29 cellular contexts compared by ENCODE assay signal in the genomic region with DNA sequence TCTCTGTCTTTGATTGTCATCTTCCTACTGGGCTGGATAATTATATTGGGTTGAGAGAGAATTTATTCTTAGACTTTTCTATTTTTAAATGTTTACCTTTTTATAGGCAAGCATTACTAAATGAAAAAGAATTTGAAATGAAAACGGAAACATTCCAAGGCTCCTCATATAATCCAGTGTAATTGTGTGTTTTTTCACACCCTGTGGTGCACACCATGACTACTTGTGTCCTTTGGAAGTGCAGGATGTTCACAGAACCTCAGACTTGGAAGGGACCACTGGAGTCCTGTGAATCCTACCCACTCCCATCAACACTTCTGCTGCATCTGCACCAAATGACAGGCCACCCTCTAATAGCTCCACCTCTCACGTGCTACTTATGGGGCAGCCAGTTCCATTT. TPM values are rescaled to one million over a fixed set of nuclear protein-coding genes. Genes with fewer than 3 reads are reported as not detected.
DNase-seq lines count a peak whose midpoint lies in the region; ATAC-seq, FAIRE-seq and TF ChIP-seq lines count a peak whose summit lies in the region.
"Had no signal": no experiment of that assay in that cellular context is flagged by ENCODE, and none has a peak within 500 bp of the region (broad histone marks: within the 10 kb centered on the region; RNA-seq: fewer than 3 reads in every experiment).

No MANE protein-coding gene starts in this region.

- H3K27me3 Mint-ChIP-seq in osteocyte (ENCODE audit: unreplicated experiment), result no peaks in the 10 kb centered on the region
- H3K27me3 Mint-ChIP-seq: IgD-negative memory B cell had no signal

- H3K23ac ChIP-seq in IMR-90 (ENCODE audit: low read depth, low read length), result no peak overlapping the region

- intact Hi-C loops in IMR-90 (cut with micrococcal nuclease) (no loop called here), kidney (cut with DNase I) (no loop called here)

- H3K4me2 ChIP-seq in IMR-90 (ENCODE audit: low read depth, low read length), result no peak overlapping the region

- no TSS peak for BruUV-seq in IMR-90 (replicated peaks; lab: Mats Ljungman, UMichigan)

- H4K5ac ChIP-seq in IMR-90 (ENCODE audit: low read depth, low read length), result no peak overlapping the region

- peaks cover 11% of the 10 kb centered on the region for H3K9me3 Mint-ChIP-seq in osteocyte (ENCODE audit: unreplicated experiment)
- H3K9me3 Mint-ChIP-seq: CD8-positive, alpha-beta memory T cell had no signal

- H3K4me1 Mint-ChIP-seq in osteocyte (ENCODE audit: unreplicated experiment), result peaks cover 18% of the 10 kb centered on the region
- H3K4me1 Mint-ChIP-seq: CD8-positive, alpha-beta memory T cell; IgD-negative memory B cell had no signal

- H3K27ac Mint-ChIP-seq in osteocyte (ENCODE audit: unreplicated experiment), result peak overlapping the region; percentile 12
- H3K27ac Mint-ChIP-seq: CD8-positive, alpha-beta memory T cell; IgD-negative memory B cell had no signal

- H3K4me1 ChIP-seq in IMR-90 (ENCODE audit: control insufficient read depth, insufficient read depth, low read length) (peaks cover 2% of the 10 kb centered on the region), kidney (ENCODE audit: control insufficient read depth in 1 of 2, insufficient read depth in 1 of 2, low read depth in 1 of 2, low read length in 2 of 2) (no peaks in the 10 kb centered on the region)

- TF ChIP-seq CTCF in IMR-90 (conservative IDR thresholded peaks at IDR 0.05; ENCODE audit: low read depth, low read length) (no peak), osteocyte (IDR thresholded peaks at IDR 0.05) (no peak), kidney (IDR thresholded peaks at IDR 0.05; ENCODE audit: borderline replicate concordance, extremely low read depth, insufficient read depth) (no peak)

- no peak overlapping the region for H3K4ac ChIP-seq in IMR-90 (ENCODE audit: low read depth, low read length)

- no peak overlapping the region for H2BK20ac ChIP-seq in IMR-90 (ENCODE audit: low read depth, low read length)

- no peak overlapping the region for H3K56ac ChIP-seq in IMR-90 (ENCODE audit: extremely low read depth, insufficient read depth, low read length)

- ATAC-seq in IMR-90 (ENCODE audit: low read depth), result peak; percentile 32
- ATAC-seq: HCT116 had no signal

- H2BK120ac ChIP-seq in IMR-90 (ENCODE audit: low read depth, low read length), result no peak overlapping the region

- dilution Hi-C loops in IMR-90 (cut with HindIII; ENCODE audit: low sequenced_read_pairs, unreplicated experiment), result no loop called here

- H3K27ac ChIP-seq in IMR-90 (ENCODE audit: insufficient read depth, low read length) (no peak overlapping the region), kidney (ENCODE audit: low read depth in 2 of 2, low read length in 2 of 2) (no peak overlapping the region)
- H3K27ac ChIP-seq: C4-2B, SJSA1 had no signal

- no peak overlapping the region for H2AK5ac ChIP-seq in IMR-90 (ENCODE audit: low read depth, low read length)

- no peak overlapping the region for H2AFZ ChIP-seq in IMR-90 (replicated peaks; ENCODE audit: low read length, poor library complexity)

- H4K91ac ChIP-seq in IMR-90 (ENCODE audit: insufficient read depth, low read depth, low read length), result no peak overlapping the region

- no peak overlapping the region for H3K9ac ChIP-seq in IMR-90 (ENCODE audit: low read depth, low read length)
- H3K9ac ChIP-seq in kidney (ENCODE audit: low read length in 2 of 2), result no peak overlapping the region

- no peak overlapping the region for H2BK15ac ChIP-seq in IMR-90 (ENCODE audit: low read depth, low read length)

- H3K9me3 ChIP-seq in IMR-90 (ENCODE audit: control insufficient read depth, insufficient read depth, low read length) (no peaks in the 10 kb centered on the region), kidney (ENCODE audit: control insufficient read depth in 1 of 2, low read length in 2 of 2) (no peaks in the 10 kb centered on the region)
- H3K9me3 ChIP-seq: MG63, SJSA1 had no signal

- DNase-seq in A172 (ENCODE audit: low spot score) (peak; percentile 6), IMR-90 (no peak), astrocyte of the hippocampus (ENCODE audit: low read depth, low spot score) (peak; percentile 48), osteocyte (ENCODE audit: extremely low spot score, unreplicated experiment) (no peak), kidney (no peak), NCI-H774 (lab: John Stamatoyannopoulos, UW) (no peak), NCI-H1048 (lab: John Stamatoyannopoulos, UW) (no peak)
- DNase-seq: Calu3; CD8-positive, alpha-beta memory T cell; DMS153; GDM1; GOT3; Karpas-422; MG63; NCI-H1092; NCI-H1436; NCI-H2029 treated with DMSO at 0.1 percent for 48 hours; NCI-H226; NCI-H510A treated with DMSO at 0.1 percent for 48 hours; NCI-H748 treated with DMSO at 0.1 percent for 48 hours; NK-92 treated with Interleukin-12 subunit alpha and Interleukin-12 subunit beta, amount 100 ng/mL, for 24 hours had no signal

- no peaks in the 10 kb centered on the region for H3K79me1 ChIP-seq in IMR-90 (ENCODE audit: low read depth in 1 of 2, low read length in 2 of 2)

- H3K9me1 ChIP-seq in IMR-90 (ENCODE audit: insufficient read depth, low read length), result no peaks in the 10 kb centered on the region; the same call in 1 of the 2 replicates

- TF ChIP-seq RAD21 in IMR-90 (IDR thresholded peaks at IDR 0.05; ENCODE audit: low read length), result no peak

- H3K4me3 ChIP-seq in IMR-90 (ENCODE audit: insufficient read depth, low read depth, low read length) (no peak overlapping the region), kidney (ENCODE audit: low read length in 2 of 2) (no peak overlapping the region)
- H3K4me3 ChIP-seq: MG63, SJSA1 had no signal

- WGBS in IMR-90 (ENCODE audit: extremely low coverage in 2 of 2, insufficient read length in 1 of 2), 2 experiments, result 100% methylated on average over 1 of the region's 2 CpGs; no CpG with 5 or more reads in 1 of the 2 experiments

- H3K27me3 ChIP-seq in IMR-90 (ENCODE audit: control insufficient read depth, insufficient read depth, low read length), result no peaks in the 10 kb centered on the region
- H3K27me3 ChIP-seq: MG63, SJSA1 had no signal

- H3K36me3 ChIP-seq in IMR-90 (ENCODE audit: control insufficient read depth, insufficient read depth, low read length) (no peaks in the 10 kb centered on the region), kidney (ENCODE audit: control insufficient read depth in 1 of 2, insufficient read depth in 2 of 2, low read length in 2 of 2) (no peaks in the 10 kb centered on the region)
- H3K36me3 ChIP-seq: MG63, SJSA1 had no signal

- no peak overlapping the region for H2AK9ac ChIP-seq in IMR-90 (replicated peaks; ENCODE audit: low read depth, low read length, poor library complexity)

- no peaks in the 10 kb centered on the region for H4K20me1 ChIP-seq in IMR-90 (ENCODE audit: insufficient read depth, low read length)

- no peak for TF ChIP-seq POLR2A in IMR-90 (IDR thresholded peaks at IDR 0.05; ENCODE audit: low read depth, low read length)

- no peak overlapping the region for H3K14ac ChIP-seq in IMR-90 (replicated peaks; ENCODE audit: low read depth, low read length)

- no peak overlapping the region for H3K4me3 Mint-ChIP-seq in osteocyte (ENCODE audit: unreplicated experiment)
- H3K4me3 Mint-ChIP-seq: IgD-negative memory B cell had no signal

- POLR2A ChIA-PET in IMR-90 (lab: Charles Lee; ENCODE audit: unreplicated experiment), result no interaction called here

- FAIRE-seq in kidney (lab: Jason Lieb, UNC), result no peak
- FAIRE-seq: A204.1, GM18507, HTR-8/SVneo, RCC 7860 had no signal

- H2BK5ac ChIP-seq in IMR-90 (ENCODE audit: low read depth, low read length, poor library complexity, severe bottlenecking), result no peak overlapping the region

- no peak overlapping the region for H3K18ac ChIP-seq in IMR-90 (ENCODE audit: low read depth, low read length)

- peaks cover 4% of the 10 kb centered on the region for H3K36me3 Mint-ChIP-seq in osteocyte (ENCODE audit: unreplicated experiment)

- no peak overlapping the region for H4K8ac ChIP-seq in IMR-90 (ENCODE audit: low read depth in 2 of 2, low read length in 2 of 2)

- CTCF ChIA-PET in IMR-90 (lab: Yijun Ruan, JAX), result no interaction called here

- in situ Hi-C loops in IMR-90 (cut with MboI; ENCODE audit: low sequenced_read_pairs), result no loop called here

TF ChIP-seq in IMR-90, 13 proteins besides CTCF, POLR2A, EP300 and RAD21 (continues in another document):
- TF ChIP-seq MAZ (IDR thresholded peaks at IDR 0.05; ENCODE audit: borderline replicate concordance, low read depth, low read length) (no peak), SMC3 (IDR thresholded peaks at IDR 0.05; ENCODE audit: low read depth, low read length) (no peak), NFE2L2 (IDR thresholded peaks at IDR 0.05; ENCODE audit: low read depth, low read length) (no peak), RCOR1 (IDR thresholded peaks at IDR 0.05; ENCODE audit: insufficient replicate concordance, low read length) (no peak), MXI1 (IDR thresholded peaks at IDR 0.05; ENCODE audit: borderline replicate concordance, low read depth, low read length) (no peak), MAFK (IDR thresholded peaks at IDR 0.05; ENCODE audit: low read depth, low read length) (no peak), RFX5 (IDR thresholded peaks at IDR 0.05; ENCODE audit: low read depth, low read length) (no peak)
- TF ChIP-seq, protein P1, sequence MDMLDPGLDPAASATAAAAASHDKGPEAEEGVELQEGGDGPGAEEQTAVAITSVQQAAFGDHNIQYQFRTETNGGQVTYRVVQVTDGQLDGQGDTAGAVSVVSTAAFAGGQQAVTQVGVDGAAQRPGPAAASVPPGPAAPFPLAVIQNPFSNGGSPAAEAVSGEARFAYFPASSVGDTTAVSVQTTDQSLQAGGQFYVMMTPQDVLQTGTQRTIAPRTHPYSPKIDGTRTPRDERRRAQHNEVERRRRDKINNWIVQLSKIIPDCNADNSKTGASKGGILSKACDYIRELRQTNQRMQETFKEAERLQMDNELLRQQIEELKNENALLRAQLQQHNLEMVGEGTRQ (IDR thresholded peaks at IDR 0.05; ENCODE audit: low read depth, low read length), result no peak
- TF ChIP-seq, protein P2, sequence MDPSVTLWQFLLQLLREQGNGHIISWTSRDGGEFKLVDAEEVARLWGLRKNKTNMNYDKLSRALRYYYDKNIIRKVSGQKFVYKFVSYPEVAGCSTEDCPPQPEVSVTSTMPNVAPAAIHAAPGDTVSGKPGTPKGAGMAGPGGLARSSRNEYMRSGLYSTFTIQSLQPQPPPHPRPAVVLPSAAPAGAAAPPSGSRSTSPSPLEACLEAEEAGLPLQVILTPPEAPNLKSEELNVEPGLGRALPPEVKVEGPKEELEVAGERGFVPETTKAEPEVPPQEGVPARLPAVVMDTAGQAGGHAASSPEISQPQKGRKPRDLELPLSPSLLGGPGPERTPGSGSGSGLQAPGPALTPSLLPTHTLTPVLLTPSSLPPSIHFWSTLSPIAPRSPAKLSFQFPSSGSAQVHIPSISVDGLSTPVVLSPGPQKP (IDR thresholded peaks at IDR 0.05; ENCODE audit: borderline replicate concordance, low read depth, low read length), result no peak

RNA-seq across cellular contexts. Expression of gene NAT8, which starts 48.0 kb away (rescaled TPM):
- total RNA-seq in A172 (2014; rRNA removed; shearing (Covaris generic)), result not detected in 2 replicates
- total RNA-seq in IMR-90 (2012; rRNA removed) (not detected in 2 replicates), osteocyte (not detected in 2 replicates), kidney (94.4 TPM)
- polyA plus RNA-seq in IMR-90 (2012; rRNA removed) (not detected in 2 replicates), kidney (ENCODE audit: insufficient read depth, low read depth, low replicate concordance) (1,820 TPM)
- not detected in 2 replicates for polyA plus RNA-seq in IMR-90 (2012; cell fraction: cytosol; rRNA removed)
- not detected in 2 replicates for polyA plus RNA-seq in IMR-90 (2012; cell fraction: nucleus; rRNA removed; ENCODE audit: low replicate concordance)
- total RNA-seq: Calu3; CD8-positive, alpha-beta memory T cell; SJSA1 had no signal
- polyA plus RNA-seq: CD8-positive, alpha-beta memory T cell; IgD-negative memory B cell had no signal

Comparison
In these comparisons a context has a peak if more than half of its experiments do, and no peak if none do; other contexts are left out.
1. DNase-seq: peak in A172 (single experiment) and astrocyte of the hippocampus (single experiment); none in IMR-90 (single experiment), osteocyte (single experiment), kidney (single experiment), NCI-H774 (single experiment) and NCI-H1048 (single experiment).
2. RNA of gene NAT8, which starts 48.0 kb away (total RNA-seq): 94.4 TPM in kidney (single experiment); not detected in A172, not detected in IMR-90 and not detected in osteocyte; every median in the first group is over 10 times any median in the second.